22 cellular contexts compared by ENCODE assay signal in genomic region chr1:232587141-232588008, GRCh38. TPM values are rescaled to one million over a fixed set of nuclear protein-coding genes. Genes with fewer than 3 reads are reported as not detected.
DNase-seq lines count a peak whose midpoint lies in the region; ATAC-seq and TF ChIP-seq lines count a peak whose summit lies in the region.
"Had no signal": no experiment of that assay in that cellular context is flagged by ENCODE, and none has a peak within 500 bp of the region (broad histone marks: within the 10 kb centered on the region; RNA-seq: fewer than 3 reads in every experiment).

No MANE protein-coding gene starts in this region.

- no peaks in the 10 kb centered on the region for H3K9me3 ChIP-seq in right atrium auricular region
- H3K9me3 ChIP-seq in HEK293 (ENCODE audit: control insufficient read depth, insufficient read depth, low read depth, low read length), result no peaks in the 10 kb centered on the region
- H3K9me3 ChIP-seq in neural progenitor cell (ENCODE audit: low read depth), result no peaks in the 10 kb centered on the region
- H3K9me3 ChIP-seq: transverse colon had no signal

- ATAC-seq in left ventricle myocardium superior (no peak), HG03025 (IDR thresholded peaks at IDR 0.05; ENCODE audit: low FRiP score, unreplicated experiment) (no peak)
- ATAC-seq: K562; naive thymus-derived CD4-positive, alpha-beta T cell; Panc1 had no signal

- peaks cover 5% of the 10 kb centered on the region for H3K9me3 Mint-ChIP-seq in activated CD4-positive, alpha-beta memory T cell treated with anti-CD3 and anti-CD28 coated beads for 36 hours
- H3K9me3 Mint-ChIP-seq in activated CD4-positive, alpha-beta memory T cell treated with anti-CD3 and anti-CD28 coated beads, Interleukin-2, amount 10 ng/mL, durations not matched to agents 7 days and 5 days, result peaks cover 9% of the 10 kb centered on the region
- H3K9me3 Mint-ChIP-seq in neural progenitor cell, result peaks cover 9% of the 10 kb centered on the region
- H3K9me3 Mint-ChIP-seq: activated B cell treated with CpG ODN at 0.5 μM for 24 hours, brain had no signal

- H4K20me1 ChIP-seq in neural progenitor cell (ENCODE audit: low read depth), result no peaks in the 10 kb centered on the region

- CTCF ChIA-PET in activated CD4-positive, alpha-beta memory T cell treated with anti-CD3 and anti-CD28 coated beads for 36 hours (lab: Charles Lee), result no interaction called here
- CTCF ChIA-PET in activated CD4-positive, alpha-beta memory T cell treated with anti-CD3 and anti-CD28 coated beads, Interleukin-2, amount 10 ng/mL, durations not matched to agents 7 days and 5 days (lab: Charles Lee), result no interaction called here
- CTCF ChIA-PET in HEK293 (lab: Yijun Ruan, JAX), result interaction anchor here (0.7 to 1.2 kb wide), 2 partner anchors 22 to 32 kb away, joined by 3 to 4 read pairs; no protein-coding TSS in a partner anchor

- H3K36me3 Mint-ChIP-seq in activated CD4-positive, alpha-beta memory T cell treated with anti-CD3 and anti-CD28 coated beads for 36 hours, result peaks cover 10% of the 10 kb centered on the region
- H3K36me3 Mint-ChIP-seq in activated CD4-positive, alpha-beta memory T cell treated with anti-CD3 and anti-CD28 coated beads, Interleukin-2, amount 10 ng/mL, durations not matched to agents 7 days and 5 days (ENCODE audit: low read depth), result peaks cover 5% of the 10 kb centered on the region
- peaks cover 50% of the 10 kb centered on the region for H3K36me3 Mint-ChIP-seq in neural progenitor cell

- POLR2A ChIA-PET in activated CD4-positive, alpha-beta memory T cell treated with anti-CD3 and anti-CD28 coated beads for 36 hours (lab: Charles Lee), result no interaction called here
- POLR2A ChIA-PET in activated CD4-positive, alpha-beta memory T cell treated with anti-CD3 and anti-CD28 coated beads, Interleukin-2, amount 10 ng/mL, durations not matched to agents 7 days and 5 days (lab: Charles Lee), result no interaction called here
- POLR2A ChIA-PET in HEK293 (lab: Yijun Ruan, JAX), result interaction anchor here (0.6 kb wide), 1 partner anchor 199 kb away, joined by 6 read pairs; no protein-coding TSS in a partner anchor

- no peaks in the 10 kb centered on the region for H3K27me3 Mint-ChIP-seq in activated CD4-positive, alpha-beta memory T cell treated with anti-CD3 and anti-CD28 coated beads for 36 hours
- H3K27me3 Mint-ChIP-seq in activated CD4-positive, alpha-beta memory T cell treated with anti-CD3 and anti-CD28 coated beads, Interleukin-2, amount 10 ng/mL, durations not matched to agents 7 days and 5 days, result no peaks in the 10 kb centered on the region
- H3K27me3 Mint-ChIP-seq in neural progenitor cell (ENCODE audit: insufficient read depth, low read depth), result peaks cover 3% of the 10 kb centered on the region
- H3K27me3 Mint-ChIP-seq: activated B cell treated with CpG ODN at 0.5 μM for 24 hours, brain had no signal

- H3K27ac Mint-ChIP-seq in activated CD4-positive, alpha-beta memory T cell treated with anti-CD3 and anti-CD28 coated beads for 36 hours, result peak overlapping the region; percentile 65
- no peak overlapping the region for H3K27ac Mint-ChIP-seq in activated CD4-positive, alpha-beta memory T cell treated with anti-CD3 and anti-CD28 coated beads, Interleukin-2, amount 10 ng/mL, durations not matched to agents 7 days and 5 days
- peak overlapping the region; percentile 54 for H3K27ac Mint-ChIP-seq in neural progenitor cell
- H3K27ac Mint-ChIP-seq: activated B cell treated with CpG ODN at 0.5 μM for 24 hours; activated T-helper 2 cell treated with anti-CD3 and anti-CD28 coated beads, Interferon-gamma antibody, Interleukin-2, Interleukin-4, amounts not matched to agents 10 μg/mL and 5 μg/mL and 100 μg/mL, durations not matched to agents 14 hours and 24 hours and 36 hours; naive thymus-derived CD4-positive, alpha-beta T cell had no signal

- DNase-seq in activated CD4-positive, alpha-beta memory T cell treated with anti-CD3 and anti-CD28 coated beads for 36 hours, result peak; percentile 65
- DNase-seq in activated CD4-positive, alpha-beta memory T cell treated with anti-CD3 and anti-CD28 coated beads, Interleukin-2, amount 10 ng/mL, durations not matched to agents 7 days and 5 days, result no peak
- DNase-seq in right atrium auricular region (ENCODE audit: low spot score), result no peak
- DNase-seq in left ventricle myocardium superior, result no peak
- no peak for DNase-seq in neural progenitor cell (ENCODE audit: low spot score)
- DNase-seq in NCI-H2196 (lab: John Stamatoyannopoulos, UW; ENCODE audit: unreplicated experiment), result no peak
- DNase-seq: activated B cell treated with CpG ODN at 0.5 μM for 24 hours; islet precursor cell; naive thymus-derived CD4-positive, alpha-beta T cell; NCI-H1105; NCI-H187 treated with DMSO at 0.1 percent for 48 hours; NCI-H2227 treated with DMSO at 0.1 percent for 48 hours; NCI-H526 treated with DMSO at 0.1 percent for 48 hours; SIG-M5; SW 1271; transverse colon had no signal

- peak overlapping the region; percentile 24 to 77 for H3K27ac ChIP-seq in right atrium auricular region
- no peak overlapping the region for H3K27ac ChIP-seq in HEK293 (ENCODE audit: extremely low read depth, low read depth, low read length)
- H3K27ac ChIP-seq in neural progenitor cell, result no peak overlapping the region
- H3K27ac ChIP-seq: transverse colon had no signal

- intact Hi-C loops in activated CD4-positive, alpha-beta memory T cell treated with anti-CD3 and anti-CD28 coated beads for 36 hours (cut with micrococcal nuclease), result no loop called here
- intact Hi-C loops in left ventricle myocardium superior (cut with micrococcal nuclease), result no loop called here

- H3K36me3 ChIP-seq in right atrium auricular region (no peaks in the 10 kb centered on the region), HEK293 (ENCODE audit: control insufficient read depth in 2 of 2, insufficient read depth in 1 of 2, low read length in 2 of 2) (no peaks in the 10 kb centered on the region), neural progenitor cell (no peaks in the 10 kb centered on the region)
- H3K36me3 ChIP-seq: transverse colon had no signal

- H3K4me2 ChIP-seq in neural progenitor cell, result no peak overlapping the region

- H3K27me3 ChIP-seq in right atrium auricular region, result no peaks in the 10 kb centered on the region
- no peaks in the 10 kb centered on the region for H3K27me3 ChIP-seq in neural progenitor cell
- H3K27me3 ChIP-seq: transverse colon had no signal

- peaks cover 31% of the 10 kb centered on the region for H3K4me1 Mint-ChIP-seq in activated CD4-positive, alpha-beta memory T cell treated with anti-CD3 and anti-CD28 coated beads for 36 hours (ENCODE audit: low read depth)
- peaks cover 18% of the 10 kb centered on the region for H3K4me1 Mint-ChIP-seq in activated CD4-positive, alpha-beta memory T cell treated with anti-CD3 and anti-CD28 coated beads, Interleukin-2, amount 10 ng/mL, durations not matched to agents 7 days and 5 days
- peaks cover 37% of the 10 kb centered on the region for H3K4me1 Mint-ChIP-seq in neural progenitor cell

- no peak overlapping the region for H3K4me3 ChIP-seq in right atrium auricular region
- H3K4me3 ChIP-seq in HEK293 (ENCODE audit: low read depth, low read length), result no peak overlapping the region
- H3K4me3 ChIP-seq in neural progenitor cell, result no peak overlapping the region
- H3K4me3 ChIP-seq: K562, transverse colon had no signal

- H3K4me3 Mint-ChIP-seq in activated CD4-positive, alpha-beta memory T cell treated with anti-CD3 and anti-CD28 coated beads for 36 hours, result no peak overlapping the region
- no peak overlapping the region for H3K4me3 Mint-ChIP-seq in activated CD4-positive, alpha-beta memory T cell treated with anti-CD3 and anti-CD28 coated beads, Interleukin-2, amount 10 ng/mL, durations not matched to agents 7 days and 5 days
- no peak overlapping the region for H3K4me3 Mint-ChIP-seq in neural progenitor cell
- H3K4me3 Mint-ChIP-seq: activated B cell treated with CpG ODN at 0.5 μM for 24 hours; brain; naive thymus-derived CD4-positive, alpha-beta T cell had no signal

- H3K9ac ChIP-seq in neural progenitor cell, result no peak overlapping the region

- peaks cover 9% of the 10 kb centered on the region for H3K79me2 ChIP-seq in neural progenitor cell (ENCODE audit: low read depth)

- H3K4me1 ChIP-seq in right atrium auricular region, result peaks cover 0 to 53% of the 10 kb centered on the region in 2 donors
- peaks cover 15% of the 10 kb centered on the region for H3K4me1 ChIP-seq in HEK293 (ENCODE audit: control insufficient read depth, insufficient read depth, low read length)
- peaks cover 26% of the 10 kb centered on the region for H3K4me1 ChIP-seq in neural progenitor cell

- H2AFZ ChIP-seq in neural progenitor cell (replicated peaks), result no peak overlapping the region

- H3F3A ChIP-seq in neural progenitor cell (ENCODE audit: low read depth), result no peaks in the 10 kb centered on the region

- TF ChIP-seq CTCF in right atrium auricular region (IDR thresholded peaks at IDR 0.05), result no peak
- no peak for TF ChIP-seq CTCF in HEK293 (tag by site-specific recombination; IDR thresholded peaks at IDR 0.05)
- TF ChIP-seq CTCF in neural progenitor cell (IDR thresholded peaks at IDR 0.05), result no peak

TF ChIP-seq in HEK293, 187 proteins besides CTCF, POLR2A, EP300 and RAD21:
- TF ChIP-seq ZSCAN5A (tag by site-specific recombination; IDR thresholded peaks at IDR 0.05) (0 out of 2 replicates have a peak, but pooled peaks have one; percentile 50), RBAK (tag by site-specific recombination; IDR thresholded peaks at IDR 0.05) (no peak)

RNA-seq across cellular contexts. Expression of gene SIPA1L2, which starts 42.6 kb away (rescaled TPM):
- total RNA-seq in activated CD4-positive, alpha-beta memory T cell treated with anti-CD3 and anti-CD28 coated beads for 36 hours, result 1 to 10 TPM; 6.1 to 6.2 TPM
- under 1 TPM; 0.78 to 0.93 TPM for total RNA-seq in activated CD4-positive, alpha-beta memory T cell treated with anti-CD3 and anti-CD28 coated beads, Interleukin-2, amount 10 ng/mL, durations not matched to agents 7 days and 5 days
- total RNA-seq in right atrium auricular region (100 to 1,000 TPM in 1 of 2 donors, 10 to 100 TPM in 1; 57.1 to 100 TPM), left ventricle myocardium superior (127 TPM), neural progenitor cell (ENCODE audit: low replicate concordance) (19.5 and 24.8 TPM in 2 replicates)

Comparison
In these comparisons a context has a peak if more than half of its experiments do, and no peak if none do; other contexts are left out.
1. H3K27ac ChIP-seq: peak in right atrium auricular region (2 of 2); none in HEK293 (single experiment) and neural progenitor cell (single experiment).